ENCODE assay signal across 8 cellular contexts in the genomic region with DNA sequence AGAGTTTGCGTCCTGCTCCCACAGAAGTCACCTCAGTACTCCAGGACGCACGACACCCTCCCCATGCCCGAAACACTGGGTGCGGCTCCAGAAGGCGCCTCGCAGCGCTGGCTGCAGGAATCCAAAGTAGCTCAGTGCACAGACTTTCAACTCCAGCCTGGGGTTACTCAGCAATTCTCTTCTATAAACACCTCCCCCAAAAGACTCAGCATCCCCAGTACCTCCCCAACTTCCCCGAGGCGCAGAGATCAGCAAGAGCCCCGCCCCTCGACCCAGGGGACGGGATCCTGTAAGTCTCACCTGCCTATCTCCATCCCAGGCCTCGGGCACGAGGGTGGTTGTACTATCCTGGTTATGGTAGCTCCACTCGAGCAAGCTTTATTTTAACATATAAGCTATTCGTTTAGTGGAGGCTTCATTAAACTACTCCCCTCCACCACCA.
DNase-seq lines count a peak whose midpoint lies in the region; ATAC-seq, FAIRE-seq and TF ChIP-seq lines count a peak whose summit lies in the region.

No MANE protein-coding gene starts in this region.

- H2BK12ac ChIP-seq in neuronal stem cell (ENCODE audit: low read length) = no peak overlapping the region

- peaks cover 6% of the 10 kb centered on the region; the same call in 1 of the 2 replicates for H4K20me1 ChIP-seq in PC-9 (ENCODE audit: insufficient read depth)

- DNase-seq in GM12892 (ENCODE audit: insufficient read length) (peak; percentile 27), PC-9 (peak; percentile 84 to 93), neuronal stem cell (ENCODE audit: low spot score) (peak; percentile 8), G401 (ENCODE audit: low spot score) (no peak), NCI-H128 (lab: John Stamatoyannopoulos, UW; ENCODE audit: unreplicated experiment) (no peak), C1 segment of cervical spinal cord (lab: John Stamatoyannopoulos, UW) (no peak)
- DNase-seq in effector memory CD8-positive, alpha-beta T cell = no peak

- peak overlapping the region; percentile 54 to 58 for H3K27ac Mint-ChIP-seq in effector memory CD8-positive, alpha-beta T cell

- in situ Hi-C loops in G401 (cut with HindIII; ENCODE audit: low sequenced_read_pairs) = no loop called here

- peak overlapping the region; percentile 14 for H2BK120ac ChIP-seq in neuronal stem cell (ENCODE audit: low read depth, low read length)

- H3K9me3 ChIP-seq in PC-9 (ENCODE audit: insufficient read depth, low read depth) (no peaks in the 10 kb centered on the region), neuronal stem cell (replicated peaks in 1 of 2; ENCODE audit: control insufficient read depth in 2 of 2, insufficient read depth in 1 of 2, low read depth in 1 of 2, low read length in 2 of 2) (no peaks in the 10 kb centered on the region)

- POLR2A ChIA-PET in PC-9 (lab: Charles Lee; ENCODE audit: unreplicated experiment) = interaction anchor here (0.6 to 1.2 kb wide), 6 partner anchors 25 to 737 kb away, joined by 3 to 5 read pairs (median 4); no protein-coding TSS in a partner anchor

- H3K27ac ChIP-seq in PC-9 = peak overlapping the region; percentile 71
- no peak overlapping the region for H3K27ac ChIP-seq in neuronal stem cell (replicated peaks; ENCODE audit: low read length)

- H2AFZ ChIP-seq in PC-9 = peak overlapping the region; percentile 90
- peak overlapping the region; percentile 94 for H2AFZ ChIP-seq in neuronal stem cell (ENCODE audit: low read length)

- H3K4me3 ChIP-seq in PC-9 (peak overlapping the region; percentile 81), neuronal stem cell (ENCODE audit: low read length in 2 of 2) (peak overlapping the region; percentile 62 to 75)

- H3K9me2 ChIP-seq in PC-9 (ENCODE audit: insufficient read depth) = no peaks in the 10 kb centered on the region

- intact Hi-C loops in PC-9 (cut with micrococcal nuclease; ENCODE audit: unreplicated experiment) = no loop called here

- peak; percentile 8 for ATAC-seq in effector memory CD8-positive, alpha-beta T cell (replicated peaks)
- ATAC-seq in GM18517 (IDR thresholded peaks at IDR 0.05; ENCODE audit: unreplicated experiment) = no peak

- no peak overlapping the region for H4K8ac ChIP-seq in neuronal stem cell (ENCODE audit: low read depth, low read length)

- peak overlapping the region; percentile 43 for H2AK5ac ChIP-seq in neuronal stem cell (ENCODE audit: low read depth, low read length)

- H3K4me1 ChIP-seq in PC-9 (replicated peaks; ENCODE audit: insufficient read depth) (peaks cover 19% of the 10 kb centered on the region), neuronal stem cell (ENCODE audit: control insufficient read depth in 2 of 2, insufficient read depth in 1 of 2, low read depth in 1 of 2, low read length in 2 of 2) (peaks cover 4 to 12% of the 10 kb centered on the region in 2 donors)

- no peak overlapping the region for H4K91ac ChIP-seq in neuronal stem cell (ENCODE audit: low read depth, low read length, poor library complexity)

- H2BK5ac ChIP-seq in neuronal stem cell (ENCODE audit: low read length) = no peak overlapping the region

- H3K4me1 Mint-ChIP-seq in effector memory CD8-positive, alpha-beta T cell (ENCODE audit: low read depth in 2 of 2) = peaks cover 12 to 14% of the 10 kb centered on the region in 2 donors

- H3K18ac ChIP-seq in neuronal stem cell (ENCODE audit: low read length) = peak overlapping the region; percentile 67

- BruUV-seq in PC-9 (replicated peaks; lab: Mats Ljungman, UMichigan) = no TSS peak

- peaks cover 53% of the 10 kb centered on the region for H3K79me2 ChIP-seq in PC-9 (ENCODE audit: low read depth)

- H3K36me3 ChIP-seq in PC-9 (ENCODE audit: low read depth) (no peaks in the 10 kb centered on the region), neuronal stem cell (replicated peaks in 1 of 2; ENCODE audit: control insufficient read depth in 2 of 2, insufficient read depth in 2 of 2, low read length in 2 of 2) (no peaks in the 10 kb centered on the region)

- no peak for TF ChIP-seq CTCF in PC-9 (conservative IDR thresholded peaks at IDR 0.05)

- no peak overlapping the region for H3K4ac ChIP-seq in neuronal stem cell (ENCODE audit: low read length)

- no peaks in the 10 kb centered on the region for H3K9me3 Mint-ChIP-seq in effector memory CD8-positive, alpha-beta T cell

- no peaks in the 10 kb centered on the region for H3K27me3 ChIP-seq in PC-9 (ENCODE audit: insufficient read depth, low read depth)
- peaks cover 0 to 38% (median 7%) of the 10 kb centered on the region in 3 experiments for H3K27me3 ChIP-seq in neuronal stem cell (ENCODE audit: control insufficient read depth in 3 of 3, insufficient read depth in 3 of 3, low read depth in 1 of 3, low read length in 3 of 3)

- H3K4me2 ChIP-seq in PC-9 = peak overlapping the region; percentile 92
- H3K4me2 ChIP-seq in neuronal stem cell (ENCODE audit: insufficient read depth, low read length, poor library complexity, severe bottlenecking) = peak overlapping the region; percentile 97

- CTCF ChIA-PET in PC-9 (lab: Charles Lee) = interaction anchor here (0.6 kb wide), 1 partner anchor 207 kb away, joined by 4 read pairs; no protein-coding TSS in a partner anchor

- FAIRE-seq in GM12892 (lab: Jason Lieb, UNC) = no peak

- WGBS in neuronal stem cell (ENCODE audit: extremely low coverage in 2 of 2, insufficient read length in 2 of 2, insufficient replicate concordance in 1 of 2), 2 donors = no CpG with 5 or more reads among the region's 17 CpGs

- peak overlapping the region; percentile 81 to 83 for H3K4me3 Mint-ChIP-seq in effector memory CD8-positive, alpha-beta T cell

- peaks cover 28% of the 10 kb centered on the region; the same call in 1 of the 2 replicates for H3F3A ChIP-seq in PC-9 (ENCODE audit: insufficient read depth, low read depth)

- no peak overlapping the region for H2BK15ac ChIP-seq in neuronal stem cell (ENCODE audit: low read length)

- H3K27me3 Mint-ChIP-seq in effector memory CD8-positive, alpha-beta T cell = peaks cover 21 to 48% of the 10 kb centered on the region in 2 donors

- no peaks in the 10 kb centered on the region for H3K79me1 ChIP-seq in neuronal stem cell (ENCODE audit: low read depth, low read length)

- H3K9ac ChIP-seq in neuronal stem cell (ENCODE audit: low read depth, low read length, poor library complexity) = peak overlapping the region; percentile 66

- peaks cover 2% of the 10 kb centered on the region for H3K36me3 Mint-ChIP-seq in effector memory CD8-positive, alpha-beta T cell (ENCODE audit: insufficient read depth)

- no peak for TF ChIP-seq POLR2A in GM12892 (IDR thresholded peaks at IDR 0.05; ENCODE audit: low read depth, low read length)

- H3K14ac ChIP-seq in neuronal stem cell (ENCODE audit: low read length) = no peak overlapping the region

- H3K23ac ChIP-seq in neuronal stem cell (ENCODE audit: low read depth, low read length, poor library complexity) = no peak overlapping the region

Comparison
In these comparisons a context has a peak if more than half of its experiments do, and no peak if none do; other contexts are left out.
1. DNase-seq: peak in GM12892 (single experiment), PC-9 (2 of 2) and neuronal stem cell (single experiment); none in effector memory CD8-positive, alpha-beta T cell (0 of 3), G401 (single experiment), NCI-H128 (single experiment) and C1 segment of cervical spinal cord (0 of 14).